ENCODE assay signal across 2 cellular contexts in genomic region chr12:113486722-113487121, GRCh38.
TF ChIP-seq lines count a peak whose summit lies in the region.

No MANE protein-coding gene starts in this region.

TF ChIP-seq in HepG2, 621 proteins besides CTCF, POLR2A, EP300 and RAD21:
- TF ChIP-seq MAFK (conservative IDR thresholded peaks at IDR 0.05 in 1 of 2, IDR thresholded peaks at IDR 0.05 in 1 of 2; ENCODE audit: low read length in 2 of 2), result peak; percentile 73 to 90
- TF ChIP-seq, protein P1, sequence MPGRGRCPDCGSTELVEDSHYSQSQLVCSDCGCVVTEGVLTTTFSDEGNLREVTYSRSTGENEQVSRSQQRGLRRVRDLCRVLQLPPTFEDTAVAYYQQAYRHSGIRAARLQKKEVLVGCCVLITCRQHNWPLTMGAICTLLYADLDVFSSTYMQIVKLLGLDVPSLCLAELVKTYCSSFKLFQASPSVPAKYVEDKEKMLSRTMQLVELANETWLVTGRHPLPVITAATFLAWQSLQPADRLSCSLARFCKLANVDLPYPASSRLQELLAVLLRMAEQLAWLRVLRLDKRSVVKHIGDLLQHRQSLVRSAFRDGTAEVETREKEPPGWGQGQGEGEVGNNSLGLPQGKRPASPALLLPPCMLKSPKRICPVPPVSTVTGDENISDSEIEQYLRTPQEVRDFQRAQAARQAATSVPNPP (CRISPR knock-in tag; IDR thresholded peaks at IDR 0.05), result no peak
- TF ChIP-seq MAFF (IDR thresholded peaks at IDR 0.05; ENCODE audit: low read depth, low read length), result peak; percentile 80
- TF ChIP-seq ZNF142 (CRISPR knock-in tag; IDR thresholded peaks at IDR 0.05), result no peak
- TF ChIP-seq, protein P2, sequence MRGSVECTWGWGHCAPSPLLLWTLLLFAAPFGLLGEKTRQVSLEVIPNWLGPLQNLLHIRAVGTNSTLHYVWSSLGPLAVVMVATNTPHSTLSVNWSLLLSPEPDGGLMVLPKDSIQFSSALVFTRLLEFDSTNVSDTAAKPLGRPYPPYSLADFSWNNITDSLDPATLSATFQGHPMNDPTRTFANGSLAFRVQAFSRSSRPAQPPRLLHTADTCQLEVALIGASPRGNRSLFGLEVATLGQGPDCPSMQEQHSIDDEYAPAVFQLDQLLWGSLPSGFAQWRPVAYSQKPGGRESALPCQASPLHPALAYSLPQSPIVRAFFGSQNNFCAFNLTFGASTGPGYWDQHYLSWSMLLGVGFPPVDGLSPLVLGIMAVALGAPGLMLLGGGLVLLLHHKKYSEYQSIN (CRISPR knock-in tag; IDR thresholded peaks at IDR 0.05; ENCODE audit: borderline replicate concordance), result no peak

TF ChIP-seq in H1, 55 proteins besides CTCF, POLR2A, EP300 and RAD21:
- TF ChIP-seq CHD2 (IDR thresholded peaks at IDR 0.05; ENCODE audit: low read length), result no peak
- TF ChIP-seq USF2 (IDR thresholded peaks at IDR 0.05; ENCODE audit: low read length), result no peak
- peak; percentile 41; the same call in 1 of the 2 replicates for TF ChIP-seq MAFK (IDR thresholded peaks at IDR 0.05; ENCODE audit: low read depth, low read length)
